In the genomic region with DNA sequence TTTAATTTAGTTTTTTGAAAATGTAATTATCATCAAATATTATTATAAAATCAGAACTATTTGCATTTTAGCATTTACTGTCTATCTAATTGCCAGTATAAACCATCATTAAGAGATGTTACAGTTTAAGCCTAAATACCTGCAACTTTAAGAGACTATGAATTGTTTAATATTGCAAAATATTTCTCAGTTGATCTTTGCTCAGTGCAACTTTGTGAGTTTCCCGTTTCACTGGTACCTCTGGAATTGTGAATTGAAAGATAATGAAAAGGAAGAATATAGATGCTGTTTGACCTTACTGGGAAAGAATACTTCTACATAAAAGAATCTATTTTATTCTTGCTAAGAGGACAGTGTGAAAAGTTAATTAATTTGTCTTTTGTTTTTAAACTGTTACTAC, we compare ENCODE assay signal across 7 cellular contexts. TPM values are rescaled to one million over a fixed set of nuclear protein-coding genes. Genes with fewer than 3 reads are reported as not detected.
"Had no signal": no experiment of that assay in that cellular context is flagged by ENCODE, and none has a peak within 500 bp of the region (broad histone marks: within the 10 kb centered on the region; RNA-seq: fewer than 3 reads in every experiment).

No MANE protein-coding gene starts in this region.

- DNase-seq: GDM1, GF-D8 had no signal

- ATAC-seq: GM12878 had no signal

- H3K4me3 ChIP-seq: GM12878 had no signal

- FAIRE-seq: GM12878, GM12891, GM18507, GM19239 had no signal

RNA-seq across cellular contexts. Expression of gene TICAM2, which starts 53.7 kb away (rescaled TPM):
- total RNA-seq: G401 had no signal
